In the genomic region with DNA sequence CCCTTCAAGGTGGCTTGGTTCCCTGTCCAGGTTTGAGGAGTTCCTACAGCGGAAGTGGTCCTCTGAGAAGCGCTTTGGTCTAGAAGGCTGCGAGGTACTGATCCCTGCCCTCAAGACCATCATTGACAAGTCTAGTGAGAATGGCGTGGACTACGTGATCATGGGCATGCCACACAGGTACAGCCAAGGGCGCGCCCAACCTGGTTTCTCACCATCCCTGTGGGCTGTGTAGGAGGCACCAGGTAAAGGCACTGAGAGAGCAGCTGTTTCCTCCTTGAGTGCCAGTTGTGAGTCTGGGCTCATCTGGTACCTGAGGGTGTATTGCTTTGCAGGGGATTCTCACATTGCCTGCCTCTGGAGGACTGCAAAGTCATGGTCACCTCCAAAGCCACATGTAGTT, we compare ENCODE assay signal across 35 cellular contexts.
"Had no signal": no experiment of that assay in that cellular context is flagged by ENCODE, and none has a peak within 500 bp of the region (broad histone marks: within the 10 kb centered on the region; RNA-seq: fewer than 3 reads in every experiment).

No MANE protein-coding gene starts in this region.

- H3K27me3 Mint-ChIP-seq: activated CD4-positive, alpha-beta T cell treated with anti-CD3 and anti-CD28 coated beads, Interleukin-2, amount 10 ng/mL, durations not matched to agents 24 days and 14 days; activated naive CD4-positive, alpha-beta T cell treated with anti-CD3 and anti-CD28 coated beads, Interleukin-2, amount 10 ng/mL, durations not matched to agents 7 days and 5 days; activated naive CD8-positive, alpha-beta T cell treated with anti-CD3 and anti-CD28 coated beads for 36 hours; central memory CD8-positive, alpha-beta T cell; T-cell had no signal

- ATAC-seq: activated T-cell treated with anti-CD3 and anti-CD28 coated beads, Interleukin-2, amount 50 U/mL, for 4 hours; PC-3; Right ventricle myocardium inferior; SK-N-SH treated with all-trans-retinoic acid at 6 μM for 48 hours; T-cell had no signal

- H3K27ac Mint-ChIP-seq: activated CD4-positive, alpha-beta T cell treated with anti-CD3 and anti-CD28 coated beads, Interleukin-2, amount 10 ng/mL, durations not matched to agents 24 days and 14 days; activated naive CD4-positive, alpha-beta T cell treated with anti-CD3 and anti-CD28 coated beads, Interleukin-2, amount 10 ng/mL, durations not matched to agents 7 days and 5 days; activated naive CD8-positive, alpha-beta T cell treated with anti-CD3 and anti-CD28 coated beads for 36 hours; activated T-helper 1 cell treated with anti-CD3 and anti-CD28 coated beads, Interleukin-12 subunit alpha, Interleukin-12 subunit beta, Interleukin-2, Interleukin-4 antibody, amounts not matched to agents 30 ng/mL and 10 ng/mL and 1 ng/mL, durations not matched to agents 14 hours and 24 hours and 36 hours; T-cell had no signal

- H3K4me1 Mint-ChIP-seq: activated CD4-positive, alpha-beta T cell treated with anti-CD3 and anti-CD28 coated beads, Interleukin-2, amount 10 ng/mL, durations not matched to agents 24 days and 14 days; activated naive CD4-positive, alpha-beta T cell treated with anti-CD3 and anti-CD28 coated beads, Interleukin-2, amount 10 ng/mL, durations not matched to agents 7 days and 5 days had no signal

- H3K27ac ChIP-seq: ascending aorta, cardiac muscle cell, KMS-11, Peyer's patch, VCaP had no signal

- H3K27me3 ChIP-seq: ascending aorta, cardiac muscle cell, Peyer's patch had no signal

- H3K9me3 Mint-ChIP-seq: activated CD4-positive, alpha-beta T cell treated with anti-CD3 and anti-CD28 coated beads, Interleukin-2, amount 10 ng/mL, durations not matched to agents 24 days and 14 days; activated naive CD4-positive, alpha-beta T cell treated with anti-CD3 and anti-CD28 coated beads, Interleukin-2, amount 10 ng/mL, durations not matched to agents 7 days and 5 days; activated naive CD8-positive, alpha-beta T cell treated with anti-CD3 and anti-CD28 coated beads for 36 hours; activated T-cell treated with anti-CD3 and anti-CD28 coated beads, Interleukin-2, amount 50 U/mL, for 4 hours; activated T-helper 1 cell treated with anti-CD3 and anti-CD28 coated beads, Interleukin-12 subunit alpha, Interleukin-12 subunit beta, Interleukin-2, Interleukin-4 antibody, amounts not matched to agents 30 ng/mL and 10 ng/mL and 1 ng/mL, durations not matched to agents 14 hours and 24 hours and 36 hours; central memory CD8-positive, alpha-beta T cell; T-cell had no signal

- H3K4me3 Mint-ChIP-seq: activated CD4-positive, alpha-beta T cell treated with anti-CD3 and anti-CD28 coated beads, Interleukin-2, amount 10 ng/mL, durations not matched to agents 24 days and 14 days; activated naive CD4-positive, alpha-beta T cell treated with anti-CD3 and anti-CD28 coated beads, Interleukin-2, amount 10 ng/mL, durations not matched to agents 7 days and 5 days; activated naive CD8-positive, alpha-beta T cell treated with anti-CD3 and anti-CD28 coated beads for 36 hours; activated T-cell treated with anti-CD3 and anti-CD28 coated beads, Interleukin-2, amount 50 U/mL, for 4 hours; activated T-helper 1 cell treated with anti-CD3 and anti-CD28 coated beads, Interleukin-12 subunit alpha, Interleukin-12 subunit beta, Interleukin-2, Interleukin-4 antibody, amounts not matched to agents 30 ng/mL and 10 ng/mL and 1 ng/mL, durations not matched to agents 14 hours and 24 hours and 36 hours; central memory CD8-positive, alpha-beta T cell; T-cell had no signal

- H3K4me1 ChIP-seq: ascending aorta, Peyer's patch had no signal

- DNase-seq: activated CD4-positive, alpha-beta T cell treated with anti-CD3 and anti-CD28 coated beads, Interleukin-2, amount 10 ng/mL, durations not matched to agents 24 days and 14 days; activated CD4-positive, alpha-beta T cell treated with anti-CD3 and anti-CD28 coated beads, Interleukin-2, amount 50 U/mL, for 48 hours; activated CD8-positive, alpha-beta memory T cell treated with anti-CD3 and anti-CD28 coated beads, Interleukin-2, amount 50 U/mL, for 4 hours; activated gamma-delta T cell treated with Interleukin-2 at 50 U/mL for 16 hours; activated naive CD4-positive, alpha-beta T cell treated with anti-CD3 and anti-CD28 coated beads, Interleukin-2, amount 10 ng/mL, durations not matched to agents 7 days and 5 days; activated naive CD8-positive, alpha-beta T cell treated with anti-CD3 and anti-CD28 coated beads for 36 hours; activated T-cell treated with anti-CD3 and anti-CD28 coated beads for 4 hours; activated T-cell treated with anti-CD3 and anti-CD28 coated beads, Interleukin-2, amount 50 U/mL, for 4 hours; amygdala; MM.1S; MV-4-11; NCI-H1092; NCI-H1417; NCI-H146; NCI-H187; NCI-H2081 treated with DMSO at 0.1 percent for 48 hours; NCI-H345; NCI-H524 treated with DMSO at 0.1 percent for 48 hours; NCI-H748 treated with DMSO at 0.1 percent for 48 hours; NK-92 treated with Interleukin-12 subunit alpha and Interleukin-12 subunit beta, amount 100 ng/mL, for 24 hours; PC-3; RPMI8226; SIG-M5; T-cell; T-helper 2 cell; T-helper 9 cell had no signal

- H3K9me3 ChIP-seq: ascending aorta, Peyer's patch had no signal

- H3K4me3 ChIP-seq: ascending aorta, cardiac muscle cell, Peyer's patch had no signal
